Comparison of ENCODE assay signal across 9 cellular contexts in the genomic region with DNA sequence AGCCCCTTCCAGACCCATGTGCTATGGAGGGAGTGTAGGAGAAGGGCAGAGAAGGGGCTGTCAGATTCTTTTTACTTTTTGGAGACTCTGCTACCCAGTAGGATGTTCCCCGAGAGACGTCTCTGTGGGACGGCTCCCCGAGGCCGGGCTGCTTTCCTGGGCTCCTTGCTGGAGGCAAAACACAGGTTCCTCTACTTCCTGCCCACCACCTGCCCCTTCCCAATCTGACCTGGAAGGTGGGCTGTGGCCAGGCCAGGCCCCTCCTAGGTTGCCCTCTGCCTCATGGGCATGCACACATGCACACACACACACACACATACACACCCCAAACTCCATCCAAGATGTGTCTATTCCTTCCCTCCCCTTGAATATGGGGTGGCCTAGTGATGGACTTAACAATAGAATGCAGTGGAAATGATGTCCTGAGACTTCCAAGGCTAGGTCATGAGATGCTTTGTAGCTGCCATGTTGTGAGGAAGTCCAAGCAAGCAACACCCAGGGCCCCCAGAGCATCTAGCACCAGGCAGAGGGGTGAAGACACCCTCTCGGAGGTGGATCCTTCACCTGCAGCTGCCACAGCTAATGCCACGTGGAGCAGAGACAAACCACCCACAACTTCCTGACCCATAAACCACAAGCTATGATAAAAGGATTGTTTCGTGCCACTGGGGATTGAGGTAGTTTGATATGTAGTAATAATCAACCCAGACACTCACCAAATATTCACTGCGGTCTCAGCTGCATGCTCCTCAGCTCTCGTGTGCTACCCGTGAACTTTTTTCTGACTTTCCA. TPM values are rescaled to one million over a fixed set of nuclear protein-coding genes. Genes with fewer than 3 reads are reported as not detected.
DNase-seq lines count a peak whose midpoint lies in the region; ATAC-seq and TF ChIP-seq lines count a peak whose summit lies in the region.
"Had no signal": no experiment of that assay in that cellular context is flagged by ENCODE, and none has a peak within 500 bp of the region (broad histone marks: within the 10 kb centered on the region; RNA-seq: fewer than 3 reads in every experiment).

No MANE protein-coding gene starts in this region.

- TF ChIP-seq CTCF in esophagus squamous epithelium (IDR thresholded peaks at IDR 0.05) = no peak

- peak overlapping the region; percentile 57 to 85 (median 73) for H3K27ac ChIP-seq in esophagus squamous epithelium

- ATAC-seq in GM18511 (IDR thresholded peaks at IDR 0.05; ENCODE audit: unreplicated experiment) = peak; percentile 70
- peak; percentile 27 for ATAC-seq in HG03025 (IDR thresholded peaks at IDR 0.05; ENCODE audit: low FRiP score, unreplicated experiment)
- ATAC-seq in HG03039 (IDR thresholded peaks at IDR 0.05; ENCODE audit: unreplicated experiment) = no peak
- ATAC-seq in HG03280 (IDR thresholded peaks at IDR 0.05; ENCODE audit: unreplicated experiment) = no peak

- intact Hi-C loops in esophagus squamous epithelium (cut with DNase I) = no loop called here

- H3K36me3 ChIP-seq in esophagus squamous epithelium = no peaks in the 10 kb centered on the region

- peak; percentile 62 for DNase-seq in activated CD4-positive, CD25-positive, alpha-beta regulatory T cell treated with anti-CD3 and anti-CD28 coated beads, Interleukin-2, amount 50 U/mL, for 72 hours
- DNase-seq in esophagus squamous epithelium (lab: John Stamatoyannopoulos, UW) (no peak), hippocampal formation (lab: John Stamatoyannopoulos, UW) (no peak)
- peak; percentile 82 for DNase-seq in stimulated activated naive CD4-positive, alpha-beta T cell treated with Interleukin-2 at 50 U/mL for 16 hours (lab: John Stamatoyannopoulos, UW)

- H3K9me3 ChIP-seq in esophagus squamous epithelium = no peaks in the 10 kb centered on the region

- TF ChIP-seq POLR2A in esophagus squamous epithelium (IDR thresholded peaks at IDR 0.05) = no peak

- no peak overlapping the region for H3K4me3 ChIP-seq in esophagus squamous epithelium

- 60 to 81% methylated on average over 6 to 11 of the region's 11 CpGs for WGBS in esophagus squamous epithelium, 2 donors

- H3K27me3 ChIP-seq in esophagus squamous epithelium = peaks cover 0 to 12% (median 0%) of the 10 kb centered on the region in 4 donors

- peaks cover 0 to 50% (median 7%) of the 10 kb centered on the region in 3 donors for H3K4me1 ChIP-seq in esophagus squamous epithelium

RNA-seq across cellular contexts. Expression of a gene that starts 1.6 kb away (rescaled TPM):
- 1 to 10 TPM in 3 of 4 donors, under 1 TPM in 1; 0.83 to 8.8 (median 3.7) TPM for total RNA-seq in esophagus squamous epithelium

RNA-seq across cellular contexts. Expression of a gene that starts 19.1 kb away (rescaled TPM):
- not detected for total RNA-seq in esophagus squamous epithelium
- total RNA-seq: H1 had no signal

RNA-seq across cellular contexts. Expression of a gene that starts 48.2 kb away (rescaled TPM):
- 10 to 100 TPM in 1 of 4 donors, 1 to 10 TPM in 3; 2.1 to 10.3 (median 7.4) TPM for total RNA-seq in esophagus squamous epithelium

RNA-seq across cellular contexts. Expression of a gene that starts 50.8 kb away (rescaled TPM):
- total RNA-seq in esophagus squamous epithelium = not detected
- total RNA-seq: H1 had no signal

Comparison
In these comparisons a context has a peak if more than half of its experiments do, and no peak if none do; other contexts are left out.
1. ATAC-seq: peak in GM18511 (single experiment) and HG03025 (single experiment); none in HG03039 (single experiment) and HG03280 (single experiment).
2. DNase-seq: peak in activated CD4-positive, CD25-positive, alpha-beta regulatory T cell treated with anti-CD3 and anti-CD28 coated beads, Interleukin-2, amount 50 U/mL, for 72 hours (single experiment) and stimulated activated naive CD4-positive, alpha-beta T cell treated with Interleukin-2 at 50 U/mL for 16 hours (single experiment); none in esophagus squamous epithelium (single experiment) and hippocampal formation (0 of 2).